Comparison of ENCODE assay signal across 15 cellular contexts in genomic region chr20:59223750-59224149, GRCh38.
"Had no signal": no experiment of that assay in that cellular context is flagged by ENCODE, and none has a peak within 500 bp of the region (broad histone marks: within the 10 kb centered on the region; RNA-seq: fewer than 3 reads in every experiment).

No MANE protein-coding gene starts in this region.

- H3K27ac ChIP-seq: heart right ventricle, right atrium auricular region, sigmoid colon, skin epidermis, stomach, thoracic aorta had no signal

- H3K27ac Mint-ChIP-seq: natural killer cell treated with Interleukin-12 subunit alpha and Interleukin-12 subunit beta and Interleukin-15 and Interleukin-18, amount 100 ng/mL, for 72 hours; stimulated activated naive B cell treated with anti-CD40 and anti-IgM and Interleukin-4, amounts not matched to agents 10 μg/mL and 1 μg/mL and 100 μg/mL, for 72 hours had no signal

- DNase-seq: cortex of kidney; effector CD8-positive, alpha-beta T cell; heart right ventricle; islet precursor cell; sigmoid colon; stimulated activated CD4-positive, alpha-beta T cell treated with anti-CD3 and anti-CD28 coated beads, Interleukin-2, amount 100 ng/mL, for 24 hours; stimulated activated CD4-positive, alpha-beta T cell treated with anti-CD3 and anti-CD28 coated beads, Interleukin-4, amount 100 ng/mL, for 4 hours; stimulated activated naive B cell treated with anti-CD40 and anti-IgM and Interleukin-4, amounts not matched to agents 10 μg/mL and 1 μg/mL and 100 μg/mL, for 72 hours; stomach; trophoblast cell had no signal

- H3K27me3 ChIP-seq: dorsolateral prefrontal cortex, right atrium auricular region had no signal

- ATAC-seq: natural killer cell treated with Interleukin-12 subunit alpha and Interleukin-12 subunit beta and Interleukin-15 and Interleukin-18, amount 100 ng/mL, for 72 hours had no signal

- H3K36me3 ChIP-seq: heart right ventricle, right atrium auricular region, sigmoid colon, stomach, thoracic aorta had no signal

- H3K9me3 Mint-ChIP-seq: natural killer cell treated with Interleukin-12 subunit alpha and Interleukin-12 subunit beta and Interleukin-15 and Interleukin-18, amount 100 ng/mL, for 72 hours had no signal

- H3K27me3 Mint-ChIP-seq: natural killer cell treated with Interleukin-12 subunit alpha and Interleukin-12 subunit beta and Interleukin-15 and Interleukin-18, amount 100 ng/mL, for 72 hours had no signal

- H3K9me3 ChIP-seq: right atrium auricular region, sigmoid colon, stomach, thoracic aorta had no signal

- H3K4me3 ChIP-seq: skin epidermis had no signal

- H3K4me3 Mint-ChIP-seq: natural killer cell treated with Interleukin-12 subunit alpha and Interleukin-12 subunit beta and Interleukin-15 and Interleukin-18, amount 100 ng/mL, for 72 hours had no signal
